Comparison of ENCODE assay signal across 9 cellular contexts in the genomic region with DNA sequence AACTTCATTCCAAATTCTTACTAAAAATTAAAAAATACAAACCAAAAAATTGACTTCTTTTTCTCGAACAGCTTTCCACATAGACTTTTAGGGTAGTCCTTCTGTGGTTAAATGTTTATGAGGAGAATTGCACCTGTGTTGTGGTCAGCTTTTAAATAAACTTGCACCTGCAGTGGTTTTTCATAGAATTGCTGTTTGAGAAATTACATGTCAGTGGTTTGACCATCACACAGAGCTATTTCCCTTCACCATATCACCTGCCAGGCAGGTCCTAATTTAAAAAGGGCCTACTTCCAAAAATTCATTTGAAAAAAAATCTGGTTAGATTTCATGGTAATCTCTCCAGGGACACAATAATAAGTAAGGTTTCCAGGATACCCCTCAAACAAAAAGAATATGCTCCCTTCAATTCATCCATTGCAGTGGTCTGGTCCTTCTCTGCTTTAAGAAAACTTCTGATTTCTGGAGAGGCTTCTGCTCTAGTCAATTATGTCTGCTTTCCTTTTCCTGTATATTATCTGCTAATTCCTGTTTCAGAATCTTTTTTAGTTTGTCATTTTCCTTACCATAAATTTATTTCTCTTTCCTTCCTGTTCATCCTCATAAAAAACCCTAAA. TPM values are rescaled to one million over a fixed set of nuclear protein-coding genes. Genes with fewer than 3 reads are reported as not detected.
DNase-seq lines count a peak whose midpoint lies in the region; ATAC-seq lines count a peak whose summit lies in the region.
"Had no signal": no experiment of that assay in that cellular context is flagged by ENCODE, and none has a peak within 500 bp of the region (broad histone marks: within the 10 kb centered on the region; RNA-seq: fewer than 3 reads in every experiment).

No MANE protein-coding gene starts in this region.

- DNase-seq in myocyte (ENCODE audit: low read depth) (peak; percentile 67), HCEC 1CT (no peak), DMS53 (lab: John Stamatoyannopoulos, UW) (no peak), NCI-H774 (lab: John Stamatoyannopoulos, UW) (no peak)
- DNase-seq: effector memory CD8-positive, alpha-beta T cell had no signal

- ATAC-seq in GM18870 (IDR thresholded peaks at IDR 0.05; ENCODE audit: unreplicated experiment) (peak; percentile 75), GM21576 (IDR thresholded peaks at IDR 0.05; ENCODE audit: unreplicated experiment) (peak; percentile 75), HG03354 (IDR thresholded peaks at IDR 0.05; ENCODE audit: poor library complexity, severe bottlenecking, unreplicated experiment) (peak; percentile 83)
- ATAC-seq: effector memory CD8-positive, alpha-beta T cell had no signal

RNA-seq across cellular contexts. Expression of gene UTP3, which starts 9.8 kb away (rescaled TPM):
- total RNA-seq in myocyte, result 23.7 and 25.7 TPM in 2 replicates
- 23.7 TPM for polyA plus RNA-seq in myocyte (2012)

RNA-seq across cellular contexts. Expression of gene JCHAIN, which starts 12.2 kb away (rescaled TPM):
- total RNA-seq in myocyte, result 4.0 and 12.5 TPM in 2 replicates
- 1.3 TPM for polyA plus RNA-seq in myocyte (2012)
- total RNA-seq: MCF 10A had no signal

RNA-seq across cellular contexts. Expression of gene RUFY3, which starts 43.3 kb away (rescaled TPM):
- total RNA-seq in myocyte, result 63.6 and 67.2 TPM in 2 replicates
- polyA plus RNA-seq in myocyte (2012), result 35.4 TPM

RNA-seq across cellular contexts. Expression of gene ENAM, which starts 49.9 kb away (rescaled TPM):
- total RNA-seq in myocyte, result 0.21 and 0.83 TPM in 2 replicates
- 0.15 TPM for polyA plus RNA-seq in myocyte (2012)
- total RNA-seq: MCF 10A had no signal
